In the genomic region with DNA sequence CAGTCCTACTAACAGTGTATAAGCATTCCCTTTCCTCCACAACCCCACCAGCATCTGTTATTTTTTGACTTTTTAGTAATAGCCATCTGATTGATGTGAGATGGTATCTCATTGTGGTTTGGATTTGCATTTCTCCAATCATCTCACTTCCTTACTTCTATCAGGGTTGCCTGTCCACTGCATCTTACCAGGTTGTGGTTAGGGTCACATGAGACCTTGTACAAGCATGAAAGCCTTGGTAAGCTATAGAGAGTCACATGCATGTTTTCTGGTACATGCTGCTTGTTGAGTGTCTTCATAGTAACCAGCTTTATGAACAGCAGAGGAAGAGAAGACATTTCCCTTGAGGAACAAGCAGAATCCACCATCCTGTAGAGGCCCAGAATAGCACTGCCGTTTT, we compare ENCODE assay signal across 21 cellular contexts.
DNase-seq lines count a peak whose midpoint lies in the region; ATAC-seq and TF ChIP-seq lines count a peak whose summit lies in the region.
"Had no signal": no experiment of that assay in that cellular context is flagged by ENCODE, and none has a peak within 500 bp of the region (broad histone marks: within the 10 kb centered on the region; RNA-seq: fewer than 3 reads in every experiment).

No MANE protein-coding gene starts in this region.

- ATAC-seq in GM18511 (IDR thresholded peaks at IDR 0.05; ENCODE audit: unreplicated experiment) (peak; percentile 94), GM19467 (IDR thresholded peaks at IDR 0.05; ENCODE audit: unreplicated experiment) (peak; percentile 48), HG03108 (IDR thresholded peaks at IDR 0.05; ENCODE audit: unreplicated experiment) (peak; percentile 49), PC-3 (no peak)
- ATAC-seq in activated T-cell treated with anti-CD3 and anti-CD28 coated beads, Interleukin-2, amount 50 U/mL, for 72 hours (replicated peaks in 1 of 2), result no peak
- ATAC-seq: left lung had no signal

- no peaks in the 10 kb centered on the region for H4K20me1 ChIP-seq in PC-3 (ENCODE audit: low read length)

- no peaks in the 10 kb centered on the region for H3K9me2 ChIP-seq in PC-3 (replicated peaks; ENCODE audit: low read length)

- CTCF ChIA-PET in PC-3 (lab: Charles Lee), result no interaction called here

- DNase-seq in M059J (ENCODE audit: low read depth) (peak; percentile 13), OCI-M2 (lab: John Stamatoyannopoulos, UW; ENCODE audit: unreplicated experiment) (no peak), LoVo (ENCODE audit: low spot score) (no peak), PC-3 (no peak)
- no peak for DNase-seq in activated T-cell treated with anti-CD3 and anti-CD28 coated beads, Interleukin-2, amount 50 U/mL, for 72 hours
- DNase-seq: activated CD4-positive, alpha-beta T cell treated with anti-CD3 and anti-CD28 coated beads, Interleukin-2, amount 10 ng/mL, durations not matched to agents 24 days and 14 days; activated CD8-positive, alpha-beta memory T cell treated with anti-CD3 and anti-CD28 coated beads, Interleukin-2, amount 50 U/mL, for 48 hours; anterior cingulate cortex; CD8-positive, alpha-beta memory T cell; DND-41; effector CD8-positive, alpha-beta T cell; left lung; small intestine; stimulated activated CD4-positive, alpha-beta T cell treated with anti-CD3 and anti-CD28 coated beads, Interleukin-4, amount 100 ng/mL, for 1 hour; uterus had no signal

- H3K79me2 ChIP-seq in PC-3 (ENCODE audit: low read length), result no peaks in the 10 kb centered on the region

- no peaks in the 10 kb centered on the region for H3F3A ChIP-seq in PC-3 (ENCODE audit: low read length, unreplicated experiment)

- H3K4me1 Mint-ChIP-seq in activated T-cell treated with anti-CD3 and anti-CD28 coated beads, Interleukin-2, amount 50 U/mL, for 72 hours (ENCODE audit: low read depth), result no peaks in the 10 kb centered on the region
- H3K4me1 Mint-ChIP-seq: activated CD4-positive, alpha-beta T cell treated with anti-CD3 and anti-CD28 coated beads, Interleukin-2, amount 10 ng/mL, durations not matched to agents 24 days and 14 days; CD8-positive, alpha-beta memory T cell; central memory CD8-positive, alpha-beta T cell; neural crest cell had no signal

- no peak overlapping the region for H3K27ac Mint-ChIP-seq in activated T-cell treated with anti-CD3 and anti-CD28 coated beads, Interleukin-2, amount 50 U/mL, for 72 hours
- H3K27ac Mint-ChIP-seq: activated CD4-positive, alpha-beta T cell treated with anti-CD3 and anti-CD28 coated beads, Interleukin-2, amount 10 ng/mL, durations not matched to agents 24 days and 14 days; CD8-positive, alpha-beta memory T cell had no signal

- H3K9me3 Mint-ChIP-seq in activated T-cell treated with anti-CD3 and anti-CD28 coated beads, Interleukin-2, amount 50 U/mL, for 72 hours, result no peaks in the 10 kb centered on the region
- H3K9me3 Mint-ChIP-seq: central memory CD8-positive, alpha-beta T cell; neural crest cell had no signal

- TF ChIP-seq CTCF in PC-3 (conservative IDR thresholded peaks at IDR 0.05; ENCODE audit: low read depth, low read length), result no peak

- no peak overlapping the region for H3K4me2 ChIP-seq in PC-3 (ENCODE audit: low read length)

- H3K27ac ChIP-seq in PC-3 (ENCODE audit: low read length), result no peak overlapping the region
- H3K27ac ChIP-seq: esophagus muscularis mucosa, left lung, uterus had no signal

- no peak overlapping the region for H2AFZ ChIP-seq in PC-3 (ENCODE audit: low read length)

- no peak overlapping the region for H3K4me3 ChIP-seq in PC-3 (ENCODE audit: low read length)
- H3K4me3 ChIP-seq: esophagus muscularis mucosa, left lung, uterus had no signal

- no peaks in the 10 kb centered on the region for H3K27me3 ChIP-seq in PC-3 (ENCODE audit: low read length)
- H3K27me3 ChIP-seq: esophagus muscularis mucosa, uterus had no signal

- no peak overlapping the region for H3K4me3 Mint-ChIP-seq in activated T-cell treated with anti-CD3 and anti-CD28 coated beads, Interleukin-2, amount 50 U/mL, for 72 hours
- H3K4me3 Mint-ChIP-seq: activated CD4-positive, alpha-beta T cell treated with anti-CD3 and anti-CD28 coated beads, Interleukin-2, amount 10 ng/mL, durations not matched to agents 24 days and 14 days; CD8-positive, alpha-beta memory T cell; central memory CD8-positive, alpha-beta T cell; neural crest cell had no signal

- H3K36me3 Mint-ChIP-seq in activated T-cell treated with anti-CD3 and anti-CD28 coated beads, Interleukin-2, amount 50 U/mL, for 72 hours (ENCODE audit: insufficient read depth in 2 of 2), result no peaks in the 10 kb centered on the region
- H3K36me3 Mint-ChIP-seq: CD8-positive, alpha-beta memory T cell had no signal

- H3K27me3 Mint-ChIP-seq in activated T-cell treated with anti-CD3 and anti-CD28 coated beads, Interleukin-2, amount 50 U/mL, for 72 hours (ENCODE audit: low read depth), result peaks cover 14% of the 10 kb centered on the region

- no TSS peak for BruUV-seq in PC-3 (replicated peaks; lab: Mats Ljungman, UMichigan)

- H3K4me1 ChIP-seq in PC-3 (ENCODE audit: insufficient read depth, low read length), result no peaks in the 10 kb centered on the region
- H3K4me1 ChIP-seq: esophagus muscularis mucosa, left lung, uterus had no signal

- H3K36me3 ChIP-seq in PC-3 (ENCODE audit: low read depth, low read length), result no peaks in the 10 kb centered on the region
- H3K36me3 ChIP-seq: esophagus muscularis mucosa, left lung, uterus had no signal

- no peak overlapping the region for H3K9ac ChIP-seq in PC-3 (ENCODE audit: low read length)

- POLR2A ChIA-PET in PC-3 (lab: Charles Lee; ENCODE audit: unreplicated experiment), result no interaction called here

- intact Hi-C loops in PC-3 (cut with micrococcal nuclease), result no loop called here

- no peaks in the 10 kb centered on the region for H3K9me3 ChIP-seq in PC-3 (ENCODE audit: low read length)
- H3K9me3 ChIP-seq: esophagus muscularis mucosa, left lung, uterus had no signal

Comparison
In these comparisons a context has a peak if more than half of its experiments do, and no peak if none do; other contexts are left out.
1. ATAC-seq: peak in GM18511 (single experiment), GM19467 (single experiment) and HG03108 (single experiment); none in activated T-cell treated with anti-CD3 and anti-CD28 coated beads, Interleukin-2, amount 50 U/mL, for 72 hours (0 of 2) and PC-3 (single experiment).